Comparison of ENCODE assay signal across 9 cellular contexts in genomic region chr11:118615282-118615979, GRCh38. TPM values are rescaled to one million over a fixed set of nuclear protein-coding genes. Genes with fewer than 3 reads are reported as not detected.
DNase-seq lines count a peak whose midpoint lies in the region; ATAC-seq and TF ChIP-seq lines count a peak whose summit lies in the region.
"Had no signal": no experiment of that assay in that cellular context is flagged by ENCODE, and none has a peak within 500 bp of the region (broad histone marks: within the 10 kb centered on the region; RNA-seq: fewer than 3 reads in every experiment).

No MANE protein-coding gene starts in this region.

- H3K4me1 Mint-ChIP-seq in osteocyte (ENCODE audit: unreplicated experiment), result peaks cover 84% of the 10 kb centered on the region

- DNase-seq in Daoy (ENCODE audit: low read depth), result peak; percentile 26
- peak; percentile 92 for DNase-seq in NT2/D1 (ENCODE audit: low read depth, low spot score)
- peak; percentile 22 for DNase-seq in left ventricle myocardium superior
- DNase-seq in osteocyte (ENCODE audit: extremely low spot score, unreplicated experiment), result no peak
- DNase-seq in activated naive CD4-positive, alpha-beta T cell treated with anti-CD3 and anti-CD28 coated beads, Interleukin-2, amount 50 U/mL, for 16 hours, result no peak
- DNase-seq in activated naive CD4-positive, alpha-beta T cell (lab: John Stamatoyannopoulos, UW), result no peak
- DNase-seq in activated CD4-positive, alpha-beta T cell treated with anti-CD3 and anti-CD28 coated beads for 48 hours, result no peak
- DNase-seq: NCI-H446 had no signal

- H3K4me1 ChIP-seq in NT2/D1 (ENCODE audit: insufficient read depth, insufficient read length), result peaks cover 31% of the 10 kb centered on the region

- H3K9ac ChIP-seq in NT2/D1 (ENCODE audit: insufficient read length, low read depth), result peak overlapping the region; percentile 36

- no peaks in the 10 kb centered on the region for H3K27me3 Mint-ChIP-seq in osteocyte (ENCODE audit: unreplicated experiment)

- no peaks in the 10 kb centered on the region for H3K9me3 ChIP-seq in NT2/D1 (ENCODE audit: insufficient read depth, low read length)

- H3K4me3 ChIP-seq in NT2/D1 (ENCODE audit: insufficient read length, low read depth), result no peak overlapping the region

- H3K27ac Mint-ChIP-seq in osteocyte (ENCODE audit: unreplicated experiment), result peak overlapping the region; percentile 83

- peaks cover 13% of the 10 kb centered on the region for H3K36me3 Mint-ChIP-seq in osteocyte (ENCODE audit: unreplicated experiment)

- peaks cover 9% of the 10 kb centered on the region for H3K27me3 ChIP-seq in NT2/D1 (ENCODE audit: insufficient read depth, insufficient read length)

- H3K4me3 Mint-ChIP-seq in osteocyte (ENCODE audit: unreplicated experiment), result no peak overlapping the region

- no peak for ATAC-seq in left ventricle myocardium superior
- ATAC-seq in GM18873 (IDR thresholded peaks at IDR 0.05; ENCODE audit: low FRiP score, unreplicated experiment), result no peak

- intact Hi-C loops in left ventricle myocardium superior (cut with micrococcal nuclease), result no loop called here

- no peaks in the 10 kb centered on the region for H3K9me3 Mint-ChIP-seq in osteocyte (ENCODE audit: unreplicated experiment)

- no peak for TF ChIP-seq CTCF in osteocyte (IDR thresholded peaks at IDR 0.05)

- peaks cover 12% of the 10 kb centered on the region for H3K36me3 ChIP-seq in NT2/D1 (ENCODE audit: insufficient read depth, insufficient read length, low read length)

RNA-seq across cellular contexts. Expression of gene PHLDB1, which starts 8.0 kb away (rescaled TPM):
- total RNA-seq in Daoy (2014; rRNA removed; shearing (Covaris generic)), result 36.8 and 44.7 TPM in 2 replicates
- total RNA-seq in left ventricle myocardium superior (97.7 TPM), osteocyte (160 and 165 TPM in 2 replicates)

RNA-seq across cellular contexts. Expression of gene ARCN1, which starts 43.2 kb away (rescaled TPM):
- 131 and 135 TPM in 2 replicates for total RNA-seq in Daoy (2014; rRNA removed; shearing (Covaris generic))
- total RNA-seq in left ventricle myocardium superior (97.1 TPM), osteocyte (189 and 201 TPM in 2 replicates)

RNA-seq across cellular contexts. Expression of gene IFT46, which starts 49.7 kb away (rescaled TPM):
- total RNA-seq in Daoy (2014; rRNA removed; shearing (Covaris generic)), result 28.4 and 28.6 TPM in 2 replicates
- total RNA-seq in left ventricle myocardium superior (22.4 TPM), osteocyte (24.0 and 24.1 TPM in 2 replicates)

Comparison
In these comparisons a context has a peak if more than half of its experiments do, and no peak if none do; other contexts are left out.
1. DNase-seq: peak in Daoy (single experiment), NT2/D1 (single experiment) and left ventricle myocardium superior (single experiment); none in osteocyte (single experiment), activated naive CD4-positive, alpha-beta T cell treated with anti-CD3 and anti-CD28 coated beads, Interleukin-2, amount 50 U/mL, for 16 hours (single experiment), activated naive CD4-positive, alpha-beta T cell (0 of 4) and activated CD4-positive, alpha-beta T cell treated with anti-CD3 and anti-CD28 coated beads for 48 hours (single experiment).